10 cellular contexts compared by ENCODE assay signal in genomic region chr1:70385477-70385876, GRCh38.
"Had no signal": no experiment of that assay in that cellular context is flagged by ENCODE, and none has a peak within 500 bp of the region (broad histone marks: within the 10 kb centered on the region; RNA-seq: fewer than 3 reads in every experiment).

No MANE protein-coding gene starts in this region.

- H3K36me3 ChIP-seq: HAP-1 had no signal

- ATAC-seq: GM23338, HCT116, HepG2 had no signal

- H3K27ac Mint-ChIP-seq: GM23338, HFFc6, IgD-negative memory B cell had no signal

- H3K9me3 Mint-ChIP-seq: GM23338, HFFc6, IgD-negative memory B cell had no signal

- H3K4me1 ChIP-seq: HAP-1 had no signal

- H3K4me1 Mint-ChIP-seq: GM23338 had no signal

- H3K4me2 ChIP-seq: GM23338 had no signal

- H3K9me3 ChIP-seq: HAP-1 had no signal

- H3K4me3 Mint-ChIP-seq: GM23338, HFFc6, IgD-negative memory B cell had no signal

- H2AFZ ChIP-seq: GM23338 had no signal

- H3K4me3 ChIP-seq: GM23338, HAP-1 had no signal

- H3K27ac ChIP-seq: HL-60 had no signal

- DNase-seq: H7, HFFc6, Kasumi-1, KG1 had no signal

- FAIRE-seq: HepG2 had no signal

- H3K27me3 Mint-ChIP-seq: IgD-negative memory B cell had no signal

- H3K36me3 Mint-ChIP-seq: IgD-negative memory B cell had no signal
